8 cellular contexts compared by ENCODE assay signal in genomic region chr1:37860346-37860666, GRCh38. TPM values are rescaled to one million over a fixed set of nuclear protein-coding genes. Genes with fewer than 3 reads are reported as not detected.
DNase-seq lines count a peak whose midpoint lies in the region; ATAC-seq and TF ChIP-seq lines count a peak whose summit lies in the region.

No MANE protein-coding gene starts in this region.

- peak overlapping the region; percentile 97 for H3K27ac ChIP-seq in left ventricle myocardium inferior (replicated peaks)
- peak overlapping the region; percentile 93 to 95 for H3K27ac ChIP-seq in breast epithelium
- peak overlapping the region; percentile 85 to 92 for H3K27ac ChIP-seq in uterus

- H3K27me3 ChIP-seq in left ventricle myocardium inferior (ENCODE audit: low read depth): no peaks in the 10 kb centered on the region
- no peaks in the 10 kb centered on the region for H3K27me3 ChIP-seq in breast epithelium
- H3K27me3 ChIP-seq in uterus: no peaks in the 10 kb centered on the region

- H3K36me3 Mint-ChIP-seq in mesothelial cell of epicardium: peaks cover 18% of the 10 kb centered on the region

- no peak for TF ChIP-seq POLR2A in breast epithelium (IDR thresholded peaks at IDR 0.05)
- TF ChIP-seq POLR2A in uterus (IDR thresholded peaks at IDR 0.05): no peak

- peaks cover 52% of the 10 kb centered on the region for H3K4me1 ChIP-seq in left ventricle myocardium inferior
- peaks cover 0 to 10% of the 10 kb centered on the region in 2 donors for H3K4me1 ChIP-seq in breast epithelium
- H3K4me1 ChIP-seq in uterus: peaks cover 4 to 8% of the 10 kb centered on the region in 2 donors

- H3K9me3 Mint-ChIP-seq in mesothelial cell of epicardium: no peaks in the 10 kb centered on the region

- H3K9me3 ChIP-seq in left ventricle myocardium inferior (replicated peaks) (no peaks in the 10 kb centered on the region), breast epithelium (no peaks in the 10 kb centered on the region), uterus (no peaks in the 10 kb centered on the region)

- peak overlapping the region; percentile 93 for H3K4me3 Mint-ChIP-seq in mesothelial cell of epicardium

- H3K4me1 Mint-ChIP-seq in mesothelial cell of epicardium: peaks cover 14% of the 10 kb centered on the region

- H3K36me3 ChIP-seq in left ventricle myocardium inferior: peaks cover 62% of the 10 kb centered on the region
- no peaks in the 10 kb centered on the region for H3K36me3 ChIP-seq in breast epithelium
- no peaks in the 10 kb centered on the region for H3K36me3 ChIP-seq in uterus

- peak overlapping the region; percentile 97 for H3K27ac Mint-ChIP-seq in mesothelial cell of epicardium

- H3K4me3 ChIP-seq in left ventricle myocardium inferior: peak overlapping the region; percentile 91
- peak overlapping the region; percentile 70 to 93 (median 85) for H3K4me3 ChIP-seq in breast epithelium
- peak overlapping the region; percentile 86 to 93 for H3K4me3 ChIP-seq in uterus

- ATAC-seq in GM19328 (IDR thresholded peaks at IDR 0.05; ENCODE audit: unreplicated experiment) (no peak), HG03045 (IDR thresholded peaks at IDR 0.05; ENCODE audit: unreplicated experiment) (no peak), HG02763 (IDR thresholded peaks at IDR 0.05; ENCODE audit: unreplicated experiment) (no peak)

- TF ChIP-seq CTCF in left ventricle myocardium inferior (IDR thresholded peaks at IDR 0.05; ENCODE audit: borderline replicate concordance) (peak; percentile 20), breast epithelium (IDR thresholded peaks at IDR 0.05) (no peak), mesothelial cell of epicardium (IDR thresholded peaks at IDR 0.05; ENCODE audit: unreplicated experiment) (peak; percentile 42), uterus (IDR thresholded peaks at IDR 0.05) (peak in 1 of 4 experiments; percentile 2)

- DNase-seq in left ventricle myocardium inferior (no peak), cardiac septum (ENCODE audit: low spot score) (no peak), breast epithelium (ENCODE audit: low spot score in 2 of 2) (no peak), mesothelial cell of epicardium (ENCODE audit: low spot score in 2 of 2, unreplicated experiment in 2 of 2) (no peak), uterus (no peak)

- H3K27me3 Mint-ChIP-seq in mesothelial cell of epicardium (ENCODE audit: low read depth): no peaks in the 10 kb centered on the region

- intact Hi-C loops in left ventricle myocardium inferior (cut with micrococcal nuclease) (no loop called here), cardiac septum (cut with DNase I) (no loop called here), breast epithelium (cut with DNase I; ENCODE audit: low total_unique reads) (no loop called here), uterus (cut with DNase I; ENCODE audit: low total_unique reads) (no loop called here)

RNA-seq across cellular contexts. Expression of gene MTF1, which starts 0.9 kb away (rescaled TPM):
- total RNA-seq in left ventricle myocardium inferior: 11.3 TPM
- 16.0 TPM for total RNA-seq in cardiac septum
- total RNA-seq in breast epithelium: 1 to 10 TPM; 4.9 to 5.3 (median 5.0) TPM
- total RNA-seq in mesothelial cell of epicardium: 12.8 to 18.0 TPM (median 14.3 TPM) in 3 replicates
- 10 to 100 TPM in 1 of 4 donors, 1 to 10 TPM in 3; 1.5 to 20.5 (median 4.8) TPM for total RNA-seq in uterus

RNA-seq across cellular contexts. Expression of gene YRDC, which starts 52.3 kb away (rescaled TPM):
- total RNA-seq in left ventricle myocardium inferior (5.7 TPM), cardiac septum (6.3 TPM), breast epithelium (10 to 100 TPM; 11.6 to 19.3 (median 12.5) TPM), mesothelial cell of epicardium (18.6 to 21.2 TPM (median 19.8 TPM) in 3 replicates), uterus (10 to 100 TPM in 3 of 4 donors, 1 to 10 TPM in 1; 8.5 to 12.0 (median 10.5) TPM)

RNA-seq across cellular contexts. Expression of gene C1orf122, which starts 52.7 kb away (rescaled TPM):
- total RNA-seq in left ventricle myocardium inferior (47.3 TPM), cardiac septum (52.1 TPM), breast epithelium (10 to 100 TPM; 58.5 to 64.6 (median 58.9) TPM), mesothelial cell of epicardium (36.8 to 42.4 TPM (median 41.0 TPM) in 3 replicates), uterus (10 to 100 TPM; 15.4 to 25.6 (median 20.1) TPM)

Comparison
In these comparisons a context has a peak if more than half of its experiments do, and no peak if none do; other contexts are left out.
1. CTCF ChIP-seq: peak in left ventricle myocardium inferior (single experiment) and mesothelial cell of epicardium (single experiment); none in breast epithelium (0 of 3).
2. Peak in every context shown above with its lines, with median percentiles within 50 percentile points of each other: H3K27ac ChIP-seq and H3K4me3 ChIP-seq.